Comparison of ENCODE assay signal across 8 cellular contexts in genomic region chr20:30811896-30812671, GRCh38.
DNase-seq lines count a peak whose midpoint lies in the region; ATAC-seq and TF ChIP-seq lines count a peak whose summit lies in the region.

No MANE protein-coding gene starts in this region.

- no peak overlapping the region for H2BK15ac ChIP-seq in neuronal stem cell (ENCODE audit: low read length)

- peak overlapping the region; percentile 57 for H3K4me3 ChIP-seq in ACC112 (ENCODE audit: low read depth, low read length)
- H3K4me3 ChIP-seq in epithelial cell of esophagus (ENCODE audit: low read length): peak overlapping the region; percentile 23
- peak overlapping the region in 1 of 2 donors; percentile 61 for H3K4me3 ChIP-seq in neuronal stem cell (ENCODE audit: low read length in 2 of 2)

- H2BK120ac ChIP-seq in neuronal stem cell (ENCODE audit: low read depth, low read length): no peak overlapping the region

- H3K36me3 ChIP-seq in ACC112 (ENCODE audit: insufficient read depth, low read length): no peaks in the 10 kb centered on the region
- H3K36me3 ChIP-seq in neuronal stem cell (replicated peaks in 1 of 2; ENCODE audit: control insufficient read depth in 2 of 2, insufficient read depth in 2 of 2, low read length in 2 of 2): peaks cover 0 to 1% of the 10 kb centered on the region in 2 donors

- H2AFZ ChIP-seq in ACC112 (ENCODE audit: low read length, unreplicated experiment) (peak overlapping the region; percentile 51), neuronal stem cell (ENCODE audit: low read length) (peak overlapping the region; percentile 61)

- no peak overlapping the region for H3K4me2 ChIP-seq in neuronal stem cell (ENCODE audit: insufficient read depth, low read length, poor library complexity, severe bottlenecking)

- peak overlapping the region; percentile 24 for H3K9ac ChIP-seq in neuronal stem cell (ENCODE audit: low read depth, low read length, poor library complexity)

- H3K4ac ChIP-seq in neuronal stem cell (ENCODE audit: low read length): no peak overlapping the region

- H3K27me3 ChIP-seq in ACC112 (ENCODE audit: insufficient read depth, low read length) (peaks cover 21% of the 10 kb centered on the region; the same call in 1 of the 2 replicates), neuronal stem cell (ENCODE audit: control insufficient read depth in 3 of 3, insufficient read depth in 3 of 3, low read depth in 1 of 3, low read length in 3 of 3) (peaks cover 0 to 7% (median 3%) of the 10 kb centered on the region in 3 experiments)

- H3K79me1 ChIP-seq in neuronal stem cell (ENCODE audit: low read depth, low read length): no peaks in the 10 kb centered on the region

- DNase-seq in NCI-H526 (lab: John Stamatoyannopoulos, UW): peak; percentile 68 to 92
- DNase-seq in epithelial cell of esophagus (ENCODE audit: low read depth): peak; percentile 61
- peak; percentile 20 for DNase-seq in neuronal stem cell (ENCODE audit: low spot score)
- no peak for DNase-seq in cortex of kidney (lab: John Stamatoyannopoulos, UW)
- DNase-seq in HT-29 (ENCODE audit: low spot score): no peak
- no peak for DNase-seq in NCI-H2029 (lab: John Stamatoyannopoulos, UW)

- H2BK12ac ChIP-seq in neuronal stem cell (ENCODE audit: low read length): no peak overlapping the region

- no CpG with 5 or more reads among the region's 34 CpGs for WGBS in neuronal stem cell (ENCODE audit: extremely low coverage in 2 of 2, insufficient read length in 2 of 2, insufficient replicate concordance in 1 of 2), 2 donors

- TF ChIP-seq CTCF in epithelial cell of esophagus (IDR thresholded peaks at IDR 0.05; ENCODE audit: insufficient read depth, low read depth, low read length, missing control alignments): no peak

- H3K27ac ChIP-seq in ACC112 (ENCODE audit: low read depth, low read length): no peak overlapping the region
- no peak overlapping the region for H3K27ac ChIP-seq in neuronal stem cell (replicated peaks; ENCODE audit: low read length)

- no peaks in the 10 kb centered on the region for H3K79me2 ChIP-seq in ACC112 (ENCODE audit: control insufficient read depth, insufficient read depth, low read length, unreplicated experiment)

- peak; percentile 52 for ATAC-seq in GM19468 (IDR thresholded peaks at IDR 0.05; ENCODE audit: extremely low read depth, unreplicated experiment)

- no peak overlapping the region for H4K91ac ChIP-seq in neuronal stem cell (ENCODE audit: low read depth, low read length, poor library complexity)

- H2BK5ac ChIP-seq in neuronal stem cell (ENCODE audit: low read length): no peak overlapping the region

- H3K18ac ChIP-seq in neuronal stem cell (ENCODE audit: low read length): no peak overlapping the region

- H3K9me3 ChIP-seq in neuronal stem cell (replicated peaks in 1 of 2; ENCODE audit: control insufficient read depth in 2 of 2, insufficient read depth in 1 of 2, low read depth in 1 of 2, low read length in 2 of 2): peaks cover 0 to 20% of the 10 kb centered on the region in 2 donors

- H3K4me1 ChIP-seq in ACC112 (ENCODE audit: control insufficient read depth, insufficient read depth, low read length, unreplicated experiment) (no peaks in the 10 kb centered on the region), neuronal stem cell (ENCODE audit: control insufficient read depth in 2 of 2, insufficient read depth in 1 of 2, low read depth in 1 of 2, low read length in 2 of 2) (peaks cover 0 to 3% of the 10 kb centered on the region in 2 donors)

- no peak overlapping the region for H2AK5ac ChIP-seq in neuronal stem cell (ENCODE audit: low read depth, low read length)

- H3K14ac ChIP-seq in neuronal stem cell (ENCODE audit: low read length): peak overlapping the region; percentile 47

- H4K8ac ChIP-seq in neuronal stem cell (ENCODE audit: low read depth, low read length): no peak overlapping the region

- no peak overlapping the region for H3K23ac ChIP-seq in neuronal stem cell (ENCODE audit: low read depth, low read length, poor library complexity)

Comparison
In these comparisons a context has a peak if more than half of its experiments do, and no peak if none do; other contexts are left out.
1. DNase-seq: peak in NCI-H526 (2 of 2), epithelial cell of esophagus (single experiment) and neuronal stem cell (single experiment); none in cortex of kidney (single experiment), HT-29 (single experiment) and NCI-H2029 (single experiment).